1 cellular context compared by ENCODE assay signal in the genomic region with DNA sequence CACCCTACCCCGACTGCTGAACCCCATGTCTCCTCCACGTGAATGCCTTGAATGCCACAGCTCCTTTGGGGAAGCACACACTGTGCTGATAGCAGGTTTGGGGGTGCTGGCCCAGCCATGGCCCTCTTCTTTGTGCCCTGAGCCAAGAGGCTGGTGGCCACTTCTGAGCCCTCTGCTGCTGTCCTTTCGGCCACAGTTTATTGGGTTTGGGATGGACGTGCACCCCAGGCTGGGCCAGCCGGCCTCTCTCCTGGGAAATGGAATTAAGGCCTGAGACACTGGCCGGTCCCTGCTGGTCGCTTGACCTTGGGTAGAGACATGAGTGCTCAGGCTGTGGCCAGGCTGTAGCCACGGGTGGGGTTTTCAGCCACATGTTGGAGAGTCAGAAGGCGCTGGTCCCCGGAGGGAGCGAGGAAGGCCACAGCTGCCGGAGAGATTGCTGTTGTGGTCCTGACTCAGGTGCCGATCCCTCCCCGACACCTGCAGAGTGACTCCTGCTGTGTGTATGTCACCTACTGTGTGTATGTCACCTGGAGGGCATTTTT.
TF ChIP-seq lines count a peak whose summit lies in the region.

No MANE protein-coding gene starts in this region.

TF ChIP-seq in liver, 16 proteins besides CTCF, POLR2A, EP300 and RAD21 (continued from another document):
- TF ChIP-seq HNF4G (IDR thresholded peaks at IDR 0.05) (no peak), JUND (IDR thresholded peaks at IDR 0.05) (no peak), YY1 (IDR thresholded peaks at IDR 0.05) (no peak), SP1 (IDR thresholded peaks at IDR 0.05) (no peak), RXRA (IDR thresholded peaks at IDR 0.05) (no peak), FOXA1 (IDR thresholded peaks at IDR 0.05) (no peak), GABPA (IDR thresholded peaks at IDR 0.05 in 1 of 2, conservative IDR thresholded peaks at IDR 0.05 in 1 of 2) (no peak), TAF1 (conservative IDR thresholded peaks at IDR 0.05) (no peak), NR2F2 (IDR thresholded peaks at IDR 0.05) (no peak), FOXA2 (IDR thresholded peaks at IDR 0.05) (no peak)
- TF ChIP-seq, protein P1, sequence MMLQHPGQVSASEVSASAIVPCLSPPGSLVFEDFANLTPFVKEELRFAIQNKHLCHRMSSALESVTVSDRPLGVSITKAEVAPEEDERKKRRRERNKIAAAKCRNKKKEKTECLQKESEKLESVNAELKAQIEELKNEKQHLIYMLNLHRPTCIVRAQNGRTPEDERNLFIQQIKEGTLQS (IDR thresholded peaks at IDR 0.05): no peak
- TF ChIP-seq, protein P2, sequence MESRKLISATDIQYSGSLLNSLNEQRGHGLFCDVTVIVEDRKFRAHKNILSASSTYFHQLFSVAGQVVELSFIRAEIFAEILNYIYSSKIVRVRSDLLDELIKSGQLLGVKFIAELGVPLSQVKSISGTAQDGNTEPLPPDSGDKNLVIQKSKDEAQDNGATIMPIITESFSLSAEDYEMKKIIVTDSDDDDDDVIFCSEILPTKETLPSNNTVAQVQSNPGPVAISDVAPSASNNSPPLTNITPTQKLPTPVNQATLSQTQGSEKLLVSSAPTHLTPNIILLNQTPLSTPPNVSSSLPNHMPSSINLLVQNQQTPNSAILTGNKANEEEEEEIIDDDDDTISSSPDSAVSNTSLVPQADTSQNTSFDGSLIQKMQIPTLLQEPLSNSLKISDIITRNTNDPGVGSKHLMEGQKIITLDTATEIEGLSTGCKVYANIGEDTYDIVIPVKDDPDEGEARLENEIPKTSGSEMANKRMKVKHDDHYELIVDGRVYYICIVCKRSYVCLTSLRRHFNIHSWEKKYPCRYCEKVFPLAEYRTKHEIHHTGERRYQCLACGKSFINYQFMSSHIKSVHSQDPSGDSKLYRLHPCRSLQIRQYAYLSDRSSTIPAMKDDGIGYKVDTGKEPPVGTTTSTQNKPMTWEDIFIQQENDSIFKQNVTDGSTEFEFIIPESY (IDR thresholded peaks at IDR 0.05): no peak
- TF ChIP-seq, protein P3, sequence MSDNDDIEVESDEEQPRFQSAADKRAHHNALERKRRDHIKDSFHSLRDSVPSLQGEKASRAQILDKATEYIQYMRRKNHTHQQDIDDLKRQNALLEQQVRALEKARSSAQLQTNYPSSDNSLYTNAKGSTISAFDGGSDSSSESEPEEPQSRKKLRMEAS (IDR thresholded peaks at IDR 0.05): no peak
- TF ChIP-seq, protein P4, sequence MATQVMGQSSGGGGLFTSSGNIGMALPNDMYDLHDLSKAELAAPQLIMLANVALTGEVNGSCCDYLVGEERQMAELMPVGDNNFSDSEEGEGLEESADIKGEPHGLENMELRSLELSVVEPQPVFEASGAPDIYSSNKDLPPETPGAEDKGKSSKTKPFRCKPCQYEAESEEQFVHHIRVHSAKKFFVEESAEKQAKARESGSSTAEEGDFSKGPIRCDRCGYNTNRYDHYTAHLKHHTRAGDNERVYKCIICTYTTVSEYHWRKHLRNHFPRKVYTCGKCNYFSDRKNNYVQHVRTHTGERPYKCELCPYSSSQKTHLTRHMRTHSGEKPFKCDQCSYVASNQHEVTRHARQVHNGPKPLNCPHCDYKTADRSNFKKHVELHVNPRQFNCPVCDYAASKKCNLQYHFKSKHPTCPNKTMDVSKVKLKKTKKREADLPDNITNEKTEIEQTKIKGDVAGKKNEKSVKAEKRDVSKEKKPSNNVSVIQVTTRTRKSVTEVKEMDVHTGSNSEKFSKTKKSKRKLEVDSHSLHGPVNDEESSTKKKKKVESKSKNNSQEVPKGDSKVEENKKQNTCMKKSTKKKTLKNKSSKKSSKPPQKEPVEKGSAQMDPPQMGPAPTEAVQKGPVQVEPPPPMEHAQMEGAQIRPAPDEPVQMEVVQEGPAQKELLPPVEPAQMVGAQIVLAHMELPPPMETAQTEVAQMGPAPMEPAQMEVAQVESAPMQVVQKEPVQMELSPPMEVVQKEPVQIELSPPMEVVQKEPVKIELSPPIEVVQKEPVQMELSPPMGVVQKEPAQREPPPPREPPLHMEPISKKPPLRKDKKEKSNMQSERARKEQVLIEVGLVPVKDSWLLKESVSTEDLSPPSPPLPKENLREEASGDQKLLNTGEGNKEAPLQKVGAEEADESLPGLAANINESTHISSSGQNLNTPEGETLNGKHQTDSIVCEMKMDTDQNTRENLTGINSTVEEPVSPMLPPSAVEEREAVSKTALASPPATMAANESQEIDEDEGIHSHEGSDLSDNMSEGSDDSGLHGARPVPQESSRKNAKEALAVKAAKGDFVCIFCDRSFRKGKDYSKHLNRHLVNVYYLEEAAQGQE (IDR thresholded peaks at IDR 0.05): no peak
